8 cellular contexts compared by ENCODE assay signal in genomic region chr14:45135181-45135580, GRCh38. TPM values are rescaled to one million over a fixed set of nuclear protein-coding genes. Genes with fewer than 3 reads are reported as not detected.
DNase-seq lines count a peak whose midpoint lies in the region; ATAC-seq and TF ChIP-seq lines count a peak whose summit lies in the region.

No MANE protein-coding gene starts in this region.

- H3K27me3 Mint-ChIP-seq in natural killer cell (ENCODE audit: low read depth in 2 of 2), result no peaks in the 10 kb centered on the region

- H3K4me1 Mint-ChIP-seq in natural killer cell, result peaks cover 38 to 46% of the 10 kb centered on the region in 2 donors

- peak overlapping the region; percentile 98 to 99 for H3K27ac Mint-ChIP-seq in natural killer cell

- H3K4me3 ChIP-seq in dorsolateral prefrontal cortex, result peak overlapping the region; percentile 48 to 98 (median 87)

- H3K36me3 Mint-ChIP-seq in natural killer cell, result no peaks in the 10 kb centered on the region

- no peaks in the 10 kb centered on the region for H3K27me3 ChIP-seq in dorsolateral prefrontal cortex

- H3K27ac ChIP-seq in dorsolateral prefrontal cortex, result peak overlapping the region; percentile 67 to 99 (median 93)

- no peak for TF ChIP-seq CTCF in dorsolateral prefrontal cortex (IDR thresholded peaks at IDR 0.05 in 54 of 56, conservative IDR thresholded peaks at IDR 0.05 in 2 of 56; ENCODE audit: low read depth in 1 of 56, partially characterized antibody in 56 of 56)
- no peak for TF ChIP-seq CTCF in natural killer cell (IDR thresholded peaks at IDR 0.05)

- H3K9me3 Mint-ChIP-seq in natural killer cell, result no peaks in the 10 kb centered on the region

- intact Hi-C loops in dorsolateral prefrontal cortex (cut with DNase I) (loop anchor here (2.0 to 10.0 kb wide), 5 partner anchors 118 to 238 kb away; partner anchors contain the start of genes MIS18BP1 (in 2 of the 2) and TOGARAM1 (in 1 of the 2)), natural killer cell (cut with micrococcal nuclease) (loop anchor here (1.0 to 2.0 kb wide), 2 partner anchors 118 to 134 kb away; partner anchors contain the start of gene MIS18BP1)

- ATAC-seq in natural killer cell (no peak), GM19452 (IDR thresholded peaks at IDR 0.05; ENCODE audit: unreplicated experiment) (no peak)

- peak overlapping the region; percentile 100 for H3K4me3 Mint-ChIP-seq in natural killer cell

- DNase-seq in GM03348 (ENCODE audit: low spot score), result peak; percentile 5
- DNase-seq in NCI-H345 treated with DMSO at 0.1 percent for 48 hours (lab: John Stamatoyannopoulos, UW; ENCODE audit: unreplicated experiment), result peak; percentile 42
- no peak for DNase-seq in dorsolateral prefrontal cortex
- no peak for DNase-seq in natural killer cell
- no peak for DNase-seq in AG08396 (ENCODE audit: low spot score)
- no peak for DNase-seq in inferior parietal cortex (ENCODE audit: extremely low spot score)
- DNase-seq in pons (ENCODE audit: low spot score), result no peak

RNA-seq across cellular contexts. Expression of gene FANCM, which starts 0.5 kb away (rescaled TPM):
- total RNA-seq in dorsolateral prefrontal cortex (10 to 100 TPM in 25 of 120 experiments, 1 to 10 TPM in 95; 3.2 to 15.3 (median 8.3) TPM), natural killer cell (10 to 100 TPM in 2 of 3 donors, 1 to 10 TPM in 1; 8.3 to 16.9 (median 13.2) TPM)

RNA-seq across cellular contexts. Expression of gene FKBP3, which starts 0.9 kb away (rescaled TPM):
- total RNA-seq in dorsolateral prefrontal cortex (100 to 1,000 TPM in 88 of 120 experiments, 10 to 100 TPM in 32; 78.1 to 143 (median 109) TPM), natural killer cell (10 to 100 TPM; 32.2 to 39.7 (median 33.7) TPM)

RNA-seq across cellular contexts. Expression of gene PRPF39, which starts 51.3 kb away (rescaled TPM):
- total RNA-seq in dorsolateral prefrontal cortex, result 10 to 100 TPM; 39.6 to 77.7 (median 57.3) TPM
- total RNA-seq in natural killer cell, result 10 to 100 TPM; 49.2 to 61.2 (median 52.5) TPM

Comparison
In these comparisons a context has a peak if more than half of its experiments do, and no peak if none do; other contexts are left out.
1. DNase-seq: peak in GM03348 (single experiment) and NCI-H345 treated with DMSO at 0.1 percent for 48 hours (single experiment); none in dorsolateral prefrontal cortex (0 of 10), natural killer cell (single experiment), AG08396 (single experiment), inferior parietal cortex (single experiment) and pons (single experiment).